ENCODE assay signal across 17 cellular contexts in the genomic region with DNA sequence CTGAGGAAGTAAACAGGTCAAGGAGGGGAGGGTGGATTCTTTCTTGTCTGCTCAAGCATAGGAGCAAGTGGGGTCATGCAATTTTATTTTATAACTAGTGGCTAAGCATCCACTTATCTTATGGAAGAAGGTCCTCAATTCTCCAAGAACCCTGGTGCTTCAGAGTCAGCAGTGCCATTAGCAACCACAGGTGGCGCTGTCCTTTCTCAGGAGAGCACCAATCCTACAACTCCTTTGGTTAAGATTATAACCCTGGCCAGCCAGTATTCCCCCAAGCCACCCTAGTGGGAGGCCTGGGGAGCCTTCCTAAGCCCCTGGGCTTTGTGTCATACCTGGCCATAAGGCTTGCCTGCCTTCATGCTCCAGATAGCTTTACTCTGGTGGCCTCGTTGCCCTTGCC.
A peak's percentile ranks its signal among the peaks of the same experiment; 100 is the strongest.
DNase-seq lines count a peak whose midpoint lies in the region; ATAC-seq and TF ChIP-seq lines count a peak whose summit lies in the region.
"Had no signal": no experiment of that assay in that cellular context is flagged by ENCODE, and none has a peak within 500 bp of the region (broad histone marks: within the 10 kb centered on the region; RNA-seq: fewer than 3 reads in every experiment).

No MANE protein-coding gene starts in this region.

- POLR2A ChIA-PET in Caco-2 (lab: Charles Lee) (no interaction called here), WTC11 (lab: Charles Lee) (no interaction called here)

- H3K27ac ChIP-seq in H9 (ENCODE audit: insufficient read length, low read depth, low read length) (no peak overlapping the region), mesendoderm (ENCODE audit: low read depth, low read length) (no peak overlapping the region)
- H3K27ac ChIP-seq: cardiac muscle cell, right lobe of liver had no signal

- DNase-seq in Caco-2 (no peak), H9 (no peak), WTC11 (ENCODE audit: low spot score) (peak; percentile 60), mesendoderm (peak; percentile 27)
- DNase-seq in stimulated activated CD4-positive, alpha-beta T cell treated with anti-CD3 and anti-CD28 coated beads, Interleukin-4, amount 100 ng/mL, for 24 hours: no peak
- DNase-seq: activated naive CD4-positive, alpha-beta T cell treated with anti-CD3 and anti-CD28 coated beads for 36 hours; CD4-positive, CD25-positive, alpha-beta regulatory T cell; GF-D8; left ventricle myocardium superior; right lobe of liver; stimulated activated naive CD8-positive, alpha-beta T cell treated with anti-CD3 and anti-CD28 coated beads, Interleukin-15, Interleukin-2, amounts not matched to agents 100 U/mL and 50 U/mL, for 24 hours had no signal

- no peak overlapping the region for H4K5ac ChIP-seq in H9 (ENCODE audit: insufficient read length, low read depth, low read length)
- H4K5ac ChIP-seq in mesendoderm (ENCODE audit: low read length): no peak overlapping the region

- intact Hi-C loops in Caco-2 (cut with micrococcal nuclease; ENCODE audit: unreplicated experiment): no loop called here

- peaks cover 2% of the 10 kb centered on the region; the same call in 1 of the 2 replicates for H3K27me3 ChIP-seq in Caco-2 (replicated peaks; ENCODE audit: control insufficient read depth, insufficient read depth, low read length)
- no peaks in the 10 kb centered on the region for H3K27me3 ChIP-seq in H9 (ENCODE audit: insufficient read depth, low read length)
- H3K27me3 ChIP-seq in mesendoderm (ENCODE audit: insufficient read depth, low read length, poor library complexity): no peaks in the 10 kb centered on the region
- H3K27me3 ChIP-seq: cardiac muscle cell, right lobe of liver had no signal

- H3K9me3 ChIP-seq in Caco-2 (no peaks in the 10 kb centered on the region), H9 (ENCODE audit: control insufficient read depth, low read depth, low read length) (no peaks in the 10 kb centered on the region)
- H3K9me3 ChIP-seq: right lobe of liver had no signal

- H2AK5ac ChIP-seq in H9 (ENCODE audit: insufficient read length, low read length) (no peak overlapping the region), mesendoderm (ENCODE audit: low read length) (no peak overlapping the region)

- H3K36me3 Mint-ChIP-seq in Caco-2 (ENCODE audit: insufficient read depth, unreplicated experiment): no peaks in the 10 kb centered on the region
- no peaks in the 10 kb centered on the region for H3K36me3 Mint-ChIP-seq in H9 (ENCODE audit: insufficient read depth in 1 of 3, low read depth in 3 of 3)
- H3K36me3 Mint-ChIP-seq in WTC11: no peaks in the 10 kb centered on the region
- no peaks in the 10 kb centered on the region for H3K36me3 Mint-ChIP-seq in activated T-helper 17 cell treated with anti-CD3 and anti-CD28 coated beads, Interleukin-2, amount 50 U/mL, for 72 hours (ENCODE audit: low read depth)
- H3K36me3 Mint-ChIP-seq: CD4-positive, CD25-positive, alpha-beta regulatory T cell; natural killer cell treated with Interleukin-12 subunit alpha and Interleukin-12 subunit beta and Interleukin-15 and Interleukin-18, amount 100 ng/mL, for 72 hours had no signal

- H2BK120ac ChIP-seq in H9 (ENCODE audit: low read depth, low read length, poor library complexity, severe bottlenecking) (no peak overlapping the region), mesendoderm (ENCODE audit: low read depth, low read length) (no peak overlapping the region)

- H3K79me1 ChIP-seq in H9 (ENCODE audit: insufficient read depth, low read depth, low read length, poor library complexity, severe bottlenecking) (no peaks in the 10 kb centered on the region), mesendoderm (ENCODE audit: low read length) (no peaks in the 10 kb centered on the region)

- no peak overlapping the region for H2AFZ ChIP-seq in H9 (ENCODE audit: low read length)

- H2BK15ac ChIP-seq in H9 (ENCODE audit: low read depth, low read length) (no peak overlapping the region), mesendoderm (replicated peaks; ENCODE audit: low read depth) (no peak overlapping the region)

- no peak overlapping the region for H3K4me3 ChIP-seq in Caco-2 (ENCODE audit: low read depth, low read length)
- no peak overlapping the region for H3K4me3 ChIP-seq in mesendoderm (ENCODE audit: low read length)
- H3K4me3 ChIP-seq: cardiac muscle cell, right lobe of liver had no signal

- no peak overlapping the region for H3K4me2 ChIP-seq in H9 (ENCODE audit: insufficient read depth, insufficient read length, low read length)
- no peak overlapping the region for H3K4me2 ChIP-seq in mesendoderm (ENCODE audit: low read length)

- H2BK20ac ChIP-seq in H9 (ENCODE audit: low read depth, low read length, poor library complexity, severe bottlenecking): no peak overlapping the region

- H3K9me3 Mint-ChIP-seq in Caco-2 (ENCODE audit: unreplicated experiment) (no peaks in the 10 kb centered on the region), H9 (no peaks in the 10 kb centered on the region), WTC11 (no peaks in the 10 kb centered on the region)
- H3K9me3 Mint-ChIP-seq in activated T-helper 17 cell treated with anti-CD3 and anti-CD28 coated beads, Interleukin-2, amount 50 U/mL, for 72 hours: peaks cover 3% of the 10 kb centered on the region
- H3K9me3 Mint-ChIP-seq: activated naive CD4-positive, alpha-beta T cell treated with anti-CD3 and anti-CD28 coated beads for 36 hours; natural killer cell treated with Interleukin-12 subunit alpha and Interleukin-12 subunit beta and Interleukin-15 and Interleukin-18, amount 100 ng/mL, for 72 hours; T-helper 2 cell treated with Interferon-gamma antibody and Interleukin-4, amounts not matched to agents 5 μg/mL and 100 μg/mL, for 36 hours had no signal

- H3K56ac ChIP-seq in H9 (ENCODE audit: insufficient read length, low read depth, low read length) (no peak overlapping the region), mesendoderm (ENCODE audit: low read length) (no peak overlapping the region)

- peak; percentile 31 to 37 for TF ChIP-seq CTCF in Caco-2 (IDR thresholded peaks at IDR 0.05; ENCODE audit: insufficient read depth in 1 of 2, low read depth in 1 of 2, low read length in 1 of 2, severe bottlenecking in 1 of 2, unreplicated experiment in 1 of 2)
- peak; percentile 69 for TF ChIP-seq CTCF in H9 (conservative IDR thresholded peaks at IDR 0.05)
- peak; percentile 73 for TF ChIP-seq CTCF in WTC11 (IDR thresholded peaks at IDR 0.05)

- CTCF ChIA-PET in Caco-2 (lab: Charles Lee) (no interaction called here), WTC11 (lab: Charles Lee) (interaction anchor here (0.6 to 1.2 kb wide), 6 partner anchors 10 to 968 kb away, joined by 3 to 5 read pairs (median 3); no protein-coding TSS in a partner anchor)

- no peak overlapping the region for H2BK5ac ChIP-seq in H9 (ENCODE audit: insufficient read length, low read length)
- no peak overlapping the region for H2BK5ac ChIP-seq in mesendoderm (ENCODE audit: low read length)

- ATAC-seq in WTC11 (peak; percentile 52), GM18519 (IDR thresholded peaks at IDR 0.05; ENCODE audit: low FRiP score, unreplicated experiment) (no peak), HG03354 (IDR thresholded peaks at IDR 0.05; ENCODE audit: poor library complexity, severe bottlenecking, unreplicated experiment) (no peak)
- no peak for ATAC-seq in activated T-helper 17 cell treated with anti-CD3 and anti-CD28 coated beads, Interleukin-2, amount 50 U/mL, for 72 hours (replicated peaks)
- ATAC-seq: left ventricle myocardium superior; right lobe of liver; stimulated activated naive CD8-positive, alpha-beta T cell treated with anti-CD3 and anti-CD28 coated beads, Interleukin-15, Interleukin-2, amounts not matched to agents 100 U/mL and 50 U/mL, for 24 hours had no signal

- H3K23me2 ChIP-seq in H9 (ENCODE audit: insufficient read length, low read depth, low read length, poor library complexity, severe bottlenecking): no peaks in the 10 kb centered on the region

- H3K4me1 Mint-ChIP-seq in Caco-2 (ENCODE audit: low read depth, unreplicated experiment) (no peaks in the 10 kb centered on the region), H9 (peaks cover 25 to 26% of the 10 kb centered on the region in 2 experiments), WTC11 (peaks cover 34% of the 10 kb centered on the region)
- no peaks in the 10 kb centered on the region for H3K4me1 Mint-ChIP-seq in activated T-helper 17 cell treated with anti-CD3 and anti-CD28 coated beads, Interleukin-2, amount 50 U/mL, for 72 hours
- H3K4me1 Mint-ChIP-seq: CD4-positive, CD25-positive, alpha-beta regulatory T cell had no signal

- H3K23ac ChIP-seq in H9 (ENCODE audit: insufficient read length, low read depth, low read length): no peak overlapping the region
- H3K23ac ChIP-seq in mesendoderm (ENCODE audit: low read length): no peak overlapping the region

- no peak overlapping the region for H3K4me3 Mint-ChIP-seq in Caco-2 (ENCODE audit: unreplicated experiment)
- H3K4me3 Mint-ChIP-seq in H9: no peak overlapping the region
- no peak overlapping the region for H3K4me3 Mint-ChIP-seq in WTC11
- no peak overlapping the region for H3K4me3 Mint-ChIP-seq in activated T-helper 17 cell treated with anti-CD3 and anti-CD28 coated beads, Interleukin-2, amount 50 U/mL, for 72 hours
- H3K4me3 Mint-ChIP-seq: activated naive CD4-positive, alpha-beta T cell treated with anti-CD3 and anti-CD28 coated beads for 36 hours; CD4-positive, CD25-positive, alpha-beta regulatory T cell; natural killer cell treated with Interleukin-12 subunit alpha and Interleukin-12 subunit beta and Interleukin-15 and Interleukin-18, amount 100 ng/mL, for 72 hours; T-helper 2 cell treated with Interferon-gamma antibody and Interleukin-4, amounts not matched to agents 5 μg/mL and 100 μg/mL, for 36 hours had no signal

- H3K4ac ChIP-seq in H9 (ENCODE audit: low read depth, low read length) (no peak overlapping the region), mesendoderm (ENCODE audit: low read depth, low read length) (no peak overlapping the region)

- H3T11ph ChIP-seq in H9 (ENCODE audit: low read length): no peak overlapping the region

- H3K4me1 ChIP-seq in Caco-2 (no peaks in the 10 kb centered on the region), H9 (ENCODE audit: insufficient read depth, low read length) (peaks cover 2% of the 10 kb centered on the region; the same call in 1 of the 2 replicates), mesendoderm (ENCODE audit: control insufficient read depth, low read depth, low read length) (peaks cover 8% of the 10 kb centered on the region)
- H3K4me1 ChIP-seq: right lobe of liver had no signal

- H4K91ac ChIP-seq in H9 (ENCODE audit: insufficient read length, low read depth, low read length): no peak overlapping the region

- H3K27ac Mint-ChIP-seq in Caco-2 (ENCODE audit: unreplicated experiment): no peak overlapping the region
- no peak overlapping the region; a peak in 1 of 7 replicates for H3K27ac Mint-ChIP-seq in H9
- H3K27ac Mint-ChIP-seq in WTC11: no peak overlapping the region
- no peak overlapping the region for H3K27ac Mint-ChIP-seq in activated T-helper 17 cell treated with anti-CD3 and anti-CD28 coated beads, Interleukin-2, amount 50 U/mL, for 72 hours
- H3K27ac Mint-ChIP-seq: activated naive CD4-positive, alpha-beta T cell treated with anti-CD3 and anti-CD28 coated beads for 36 hours; CD4-positive, CD25-positive, alpha-beta regulatory T cell; natural killer cell treated with Interleukin-12 subunit alpha and Interleukin-12 subunit beta and Interleukin-15 and Interleukin-18, amount 100 ng/mL, for 72 hours; T-helper 2 cell treated with Interferon-gamma antibody and Interleukin-4, amounts not matched to agents 5 μg/mL and 100 μg/mL, for 36 hours had no signal

- no peak overlapping the region for H2BK12ac ChIP-seq in H9 (ENCODE audit: insufficient read length, low read depth, low read length)

- peaks cover 18% of the 10 kb centered on the region for H3K27me3 Mint-ChIP-seq in Caco-2 (ENCODE audit: insufficient read depth, unreplicated experiment)
- no peaks in the 10 kb centered on the region for H3K27me3 Mint-ChIP-seq in H9 (ENCODE audit: low read depth)
- no peaks in the 10 kb centered on the region for H3K27me3 Mint-ChIP-seq in WTC11 (ENCODE audit: low read depth)
- H3K27me3 Mint-ChIP-seq in activated T-helper 17 cell treated with anti-CD3 and anti-CD28 coated beads, Interleukin-2, amount 50 U/mL, for 72 hours: peaks cover 10% of the 10 kb centered on the region
- H3K27me3 Mint-ChIP-seq: CD4-positive, CD25-positive, alpha-beta regulatory T cell had no signal

- H3K14ac ChIP-seq in H9 (ENCODE audit: insufficient read depth, low read length): no peak overlapping the region

- BruUV-seq in Caco-2 (replicated peaks; lab: Mats Ljungman, UMichigan): no TSS peak

- H4K8ac ChIP-seq in H9 (replicated peaks; ENCODE audit: insufficient read length, low read depth, low read length) (no peak overlapping the region), mesendoderm (ENCODE audit: low read depth, low read length) (no peak overlapping the region)

- no CpG with 5 or more reads among the region's 2 CpGs for WGBS in H9 (ENCODE audit: extremely low coverage, insufficient read length, low lambda C conversion rate)
- WGBS in mesendoderm (ENCODE audit: extremely low coverage, insufficient coverage, low lambda C conversion rate): no CpG with 5 or more reads among the region's 2 CpGs

- H4K20me1 ChIP-seq in H9 (ENCODE audit: control insufficient read depth, insufficient read depth, insufficient read length): no peaks in the 10 kb centered on the region

- H3K36me3 ChIP-seq in Caco-2 (ENCODE audit: control insufficient read depth, insufficient read depth, low read length) (no peaks in the 10 kb centered on the region), mesendoderm (ENCODE audit: control insufficient read depth, insufficient read depth, low read length) (no peaks in the 10 kb centered on the region)
- H3K36me3 ChIP-seq: cardiac muscle cell, right lobe of liver had no signal

- H3K79me2 ChIP-seq in H9 (ENCODE audit: insufficient read depth, low read length): no peaks in the 10 kb centered on the region
- no peaks in the 10 kb centered on the region for H3K79me2 ChIP-seq in mesendoderm (ENCODE audit: control insufficient read depth, insufficient read depth, low read length)

- H3K9ac ChIP-seq in H9 (ENCODE audit: extremely low read depth, insufficient read length, low read length) (no peak overlapping the region), mesendoderm (ENCODE audit: low read length) (no peak overlapping the region)

- H3K18ac ChIP-seq in H9 (ENCODE audit: insufficient read length, low read depth, low read length): no peak overlapping the region
- no peak overlapping the region for H3K18ac ChIP-seq in mesendoderm (ENCODE audit: low read length)

Comparison
In these comparisons a context has a peak if more than half of its experiments do, and no peak if none do; other contexts are left out.
1. DNase-seq: peak in WTC11 (single experiment) and mesendoderm (single experiment); none in Caco-2 (0 of 2), H9 (single experiment) and stimulated activated CD4-positive, alpha-beta T cell treated with anti-CD3 and anti-CD28 coated beads, Interleukin-4, amount 100 ng/mL, for 24 hours (single experiment).
2. Peak in every context shown above with its lines, with median percentiles within 50 percentile points of each other: CTCF ChIP-seq.